17 cellular contexts compared by ENCODE assay signal in the genomic region with DNA sequence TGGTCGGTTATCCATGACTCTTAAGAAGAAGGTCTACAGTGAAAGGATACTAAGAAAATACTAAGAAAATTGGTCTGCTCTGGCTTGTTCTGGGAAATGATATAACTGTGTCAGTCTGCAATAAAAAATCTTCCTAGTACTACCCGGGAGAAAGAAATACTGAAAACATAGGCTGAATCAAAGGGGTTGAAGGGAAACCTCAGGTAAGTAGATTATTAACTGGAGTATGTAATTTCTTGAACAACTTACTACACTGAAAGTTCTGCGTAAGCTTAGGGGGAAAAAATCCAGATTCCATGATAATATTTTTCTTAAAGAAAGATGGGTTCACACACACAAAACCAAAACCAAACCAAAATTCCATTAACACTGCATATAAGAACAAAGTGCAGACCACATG.
DNase-seq lines count a peak whose midpoint lies in the region; ATAC-seq and TF ChIP-seq lines count a peak whose summit lies in the region.
"Had no signal": no experiment of that assay in that cellular context is flagged by ENCODE, and none has a peak within 500 bp of the region (broad histone marks: within the 10 kb centered on the region; RNA-seq: fewer than 3 reads in every experiment).

No MANE protein-coding gene starts in this region.

- H3K27ac Mint-ChIP-seq in natural killer cell (peak overlapping the region; percentile 17 to 57), memory B cell (peak overlapping the region; percentile 69)
- H3K27ac Mint-ChIP-seq in natural killer cell treated with Interleukin-12 subunit alpha and Interleukin-12 subunit beta and Interleukin-15 and Interleukin-18, amount 100 ng/mL, for 72 hours: peak overlapping the region in 1 of 2 donors; percentile 27
- H3K27ac Mint-ChIP-seq in activated T-helper 1 cell treated with anti-CD3 and anti-CD28 coated beads, Interleukin-12 subunit alpha, Interleukin-12 subunit beta, Interleukin-2, Interleukin-4 antibody, amounts not matched to agents 30 ng/mL and 10 ng/mL and 1 ng/mL, durations not matched to agents 14 hours and 24 hours and 36 hours: peak overlapping the region; percentile 42
- H3K27ac Mint-ChIP-seq: H9 had no signal

- TF ChIP-seq CTCF in natural killer cell (IDR thresholded peaks at IDR 0.05): no peak

- intact Hi-C loops in natural killer cell (cut with micrococcal nuclease): no loop called here
- intact Hi-C loops in activated T-helper 1 cell treated with anti-CD3 and anti-CD28 coated beads, Interleukin-12 subunit alpha, Interleukin-12 subunit beta, Interleukin-2, Interleukin-4 antibody, amounts not matched to agents 30 ng/mL and 10 ng/mL and 1 ng/mL, durations not matched to agents 14 hours and 24 hours and 36 hours (cut with micrococcal nuclease): no loop called here

- no peak for ATAC-seq in natural killer cell
- ATAC-seq in natural killer cell treated with Interleukin-12 subunit alpha and Interleukin-12 subunit beta and Interleukin-15 and Interleukin-18, amount 100 ng/mL, for 72 hours: no peak
- ATAC-seq in memory B cell (ENCODE audit: low read depth): no peak
- no peak for ATAC-seq in GM19455 (IDR thresholded peaks at IDR 0.05; ENCODE audit: unreplicated experiment)
- no peak for ATAC-seq in GM18858 (IDR thresholded peaks at IDR 0.05; ENCODE audit: unreplicated experiment)

- H3K4me3 Mint-ChIP-seq in natural killer cell (no peak overlapping the region), memory B cell (no peak overlapping the region)
- no peak overlapping the region for H3K4me3 Mint-ChIP-seq in natural killer cell treated with Interleukin-12 subunit alpha and Interleukin-12 subunit beta and Interleukin-15 and Interleukin-18, amount 100 ng/mL, for 72 hours
- no peak overlapping the region for H3K4me3 Mint-ChIP-seq in activated T-helper 1 cell treated with anti-CD3 and anti-CD28 coated beads, Interleukin-12 subunit alpha, Interleukin-12 subunit beta, Interleukin-2, Interleukin-4 antibody, amounts not matched to agents 30 ng/mL and 10 ng/mL and 1 ng/mL, durations not matched to agents 14 hours and 24 hours and 36 hours
- H3K4me3 Mint-ChIP-seq: H9 had no signal

- H3K9me3 Mint-ChIP-seq in natural killer cell (no peaks in the 10 kb centered on the region), memory B cell (no peaks in the 10 kb centered on the region)
- no peaks in the 10 kb centered on the region for H3K9me3 Mint-ChIP-seq in natural killer cell treated with Interleukin-12 subunit alpha and Interleukin-12 subunit beta and Interleukin-15 and Interleukin-18, amount 100 ng/mL, for 72 hours
- H3K9me3 Mint-ChIP-seq in activated T-helper 1 cell treated with anti-CD3 and anti-CD28 coated beads, Interleukin-12 subunit alpha, Interleukin-12 subunit beta, Interleukin-2, Interleukin-4 antibody, amounts not matched to agents 30 ng/mL and 10 ng/mL and 1 ng/mL, durations not matched to agents 14 hours and 24 hours and 36 hours: no peaks in the 10 kb centered on the region
- H3K9me3 Mint-ChIP-seq: H9 had no signal

- H3K27me3 Mint-ChIP-seq in natural killer cell (ENCODE audit: low read depth in 2 of 2): no peaks in the 10 kb centered on the region
- H3K27me3 Mint-ChIP-seq in natural killer cell treated with Interleukin-12 subunit alpha and Interleukin-12 subunit beta and Interleukin-15 and Interleukin-18, amount 100 ng/mL, for 72 hours: no peaks in the 10 kb centered on the region
- no peaks in the 10 kb centered on the region for H3K27me3 Mint-ChIP-seq in activated T-helper 1 cell treated with anti-CD3 and anti-CD28 coated beads, Interleukin-12 subunit alpha, Interleukin-12 subunit beta, Interleukin-2, Interleukin-4 antibody, amounts not matched to agents 30 ng/mL and 10 ng/mL and 1 ng/mL, durations not matched to agents 14 hours and 24 hours and 36 hours (ENCODE audit: insufficient read depth)
- H3K27me3 Mint-ChIP-seq in memory B cell: no peaks in the 10 kb centered on the region

- H3K4me1 Mint-ChIP-seq in natural killer cell (peaks cover 17 to 33% of the 10 kb centered on the region in 2 donors), memory B cell (peaks cover 7% of the 10 kb centered on the region)
- peaks cover 10 to 20% of the 10 kb centered on the region in 2 donors for H3K4me1 Mint-ChIP-seq in natural killer cell treated with Interleukin-12 subunit alpha and Interleukin-12 subunit beta and Interleukin-15 and Interleukin-18, amount 100 ng/mL, for 72 hours (ENCODE audit: low read depth in 2 of 2)
- H3K4me1 Mint-ChIP-seq in activated T-helper 1 cell treated with anti-CD3 and anti-CD28 coated beads, Interleukin-12 subunit alpha, Interleukin-12 subunit beta, Interleukin-2, Interleukin-4 antibody, amounts not matched to agents 30 ng/mL and 10 ng/mL and 1 ng/mL, durations not matched to agents 14 hours and 24 hours and 36 hours (ENCODE audit: low read depth): peaks cover 9% of the 10 kb centered on the region
- H3K4me1 Mint-ChIP-seq: H9 had no signal

- H3K36me3 Mint-ChIP-seq in natural killer cell (no peaks in the 10 kb centered on the region), memory B cell (peaks cover 16% of the 10 kb centered on the region)
- no peaks in the 10 kb centered on the region for H3K36me3 Mint-ChIP-seq in natural killer cell treated with Interleukin-12 subunit alpha and Interleukin-12 subunit beta and Interleukin-15 and Interleukin-18, amount 100 ng/mL, for 72 hours
- H3K36me3 Mint-ChIP-seq in activated T-helper 1 cell treated with anti-CD3 and anti-CD28 coated beads, Interleukin-12 subunit alpha, Interleukin-12 subunit beta, Interleukin-2, Interleukin-4 antibody, amounts not matched to agents 30 ng/mL and 10 ng/mL and 1 ng/mL, durations not matched to agents 14 hours and 24 hours and 36 hours (ENCODE audit: low read depth): peaks cover 5% of the 10 kb centered on the region

- DNase-seq in natural killer cell: no peak
- DNase-seq in natural killer cell treated with Interleukin-12 subunit alpha and Interleukin-12 subunit beta and Interleukin-15 and Interleukin-18, amount 100 ng/mL, for 72 hours (ENCODE audit: low spot score): no peak
- DNase-seq in activated T-helper 1 cell treated with anti-CD3 and anti-CD28 coated beads, Interleukin-12 subunit alpha, Interleukin-12 subunit beta, Interleukin-2, Interleukin-4 antibody, amounts not matched to agents 30 ng/mL and 10 ng/mL and 1 ng/mL, durations not matched to agents 14 hours and 24 hours and 36 hours (ENCODE audit: low spot score): no peak
- no peak for DNase-seq in memory B cell (ENCODE audit: low spot score in 2 of 2)
- DNase-seq in ecto neural progenitor cell (ENCODE audit: low spot score): no peak
- DNase-seq: AML-193, Calu3, H9, IMR-90, Kasumi-1, NCI-H2029, NCI-H510A, NCI-H82, Peyer's patch, Right ventricle myocardium superior had no signal
